ENCODE assay signal across 6 cellular contexts in genomic region chr11:101224221-101224620, GRCh38.
"Had no signal": no experiment of that assay in that cellular context is flagged by ENCODE, and none has a peak within 500 bp of the region (broad histone marks: within the 10 kb centered on the region; RNA-seq: fewer than 3 reads in every experiment).

No MANE protein-coding gene starts in this region.

- H3K4me2 ChIP-seq: GM23338 had no signal

- DNase-seq: H9, HCEC 1CT had no signal

- H3K27ac Mint-ChIP-seq: GM23338, H9 had no signal

- ATAC-seq: GM23338, HepG2 had no signal

- H3K4me3 ChIP-seq: GM23338 had no signal

- H3K27ac ChIP-seq: HL-60 had no signal

- H2AFZ ChIP-seq: GM23338 had no signal

- H3K4me3 Mint-ChIP-seq: GM23338, H9 had no signal

- H3K4me1 Mint-ChIP-seq: GM23338, H9, IgD-negative memory B cell had no signal

- H3K36me3 Mint-ChIP-seq: IgD-negative memory B cell had no signal
